17 cellular contexts compared by ENCODE assay signal in genomic region chr17:28889996-28890395, GRCh38. TPM values are rescaled to one million over a fixed set of nuclear protein-coding genes. Genes with fewer than 3 reads are reported as not detected.
A peak's percentile ranks its signal among the peaks of the same experiment; 100 is the strongest.
DNase-seq lines count a peak whose midpoint lies in the region; ATAC-seq and TF ChIP-seq lines count a peak whose summit lies in the region.
"Had no signal": no experiment of that assay in that cellular context is flagged by ENCODE, and none has a peak within 500 bp of the region (broad histone marks: within the 10 kb centered on the region; RNA-seq: fewer than 3 reads in every experiment).

No MANE protein-coding gene starts in this region.

- H3K4me3 ChIP-seq in OCI-LY3 (ENCODE audit: low read length) (no peak overlapping the region), testis (no peak overlapping the region)
- H3K4me3 ChIP-seq: breast epithelium, skin epidermis had no signal

- 68 to 84% methylated on average over 5 of the region's 5 CpGs for WGBS in testis, 2 donors

- peaks cover 77% of the 10 kb centered on the region for H3K4me1 ChIP-seq in OCI-LY3 (ENCODE audit: low read length)
- H3K4me1 ChIP-seq in testis = no peaks in the 10 kb centered on the region

- peaks cover 13% of the 10 kb centered on the region for H3K79me2 ChIP-seq in OCI-LY3 (ENCODE audit: low read length)

- peaks cover 4% of the 10 kb centered on the region for H3K36me3 Mint-ChIP-seq in chondrocyte (ENCODE audit: low read depth)
- peaks cover 58% of the 10 kb centered on the region for H3K36me3 Mint-ChIP-seq in stimulated activated effector memory CD8-positive, alpha-beta T cell treated with anti-CD3 and anti-CD28 coated beads, Interleukin-12 subunit alpha, Interleukin-12 subunit beta, amount 100 ng/mL, for 72 hours

- H3K9ac ChIP-seq in OCI-LY3 (ENCODE audit: low read length) = no peak overlapping the region

- no peak for DNase-seq in Right ventricle myocardium superior
- DNase-seq in Right ventricle myocardium inferior (ENCODE audit: missing footprints) = no peak
- DNase-seq in chondrocyte (ENCODE audit: low spot score) = no peak
- no peak for DNase-seq in stimulated activated effector memory CD8-positive, alpha-beta T cell treated with anti-CD3 and anti-CD28 coated beads, Interleukin-12 subunit alpha, Interleukin-12 subunit beta, amount 100 ng/mL, for 72 hours (ENCODE audit: low spot score in 2 of 2)
- DNase-seq in testis = no peak
- no peak for DNase-seq in stimulated activated CD4-positive, alpha-beta T cell treated with anti-CD3 and anti-CD28 coated beads, Interleukin-1b, Interleukin-23, amount 100 ng/mL, for 48 hours
- DNase-seq in DMS79 (lab: John Stamatoyannopoulos, UW) = no peak
- DNase-seq: activated CD4-positive, alpha-beta T cell treated with anti-CD3 and anti-CD28 coated beads for 48 hours; activated gamma-delta T cell treated with Interleukin-2 at 50 U/mL for 16 hours; effector CD4-positive, alpha-beta T cell; mesendoderm; NCI-H1417 treated with DMSO at 0.1 percent for 48 hours; NCI-H345; substantia nigra had no signal

- ATAC-seq in Right ventricle myocardium superior (ENCODE audit: poor library complexity) = peak; percentile 15
- no peak for ATAC-seq in Right ventricle myocardium inferior
- ATAC-seq in stimulated activated effector memory CD8-positive, alpha-beta T cell treated with anti-CD3 and anti-CD28 coated beads, Interleukin-12 subunit alpha, Interleukin-12 subunit beta, amount 100 ng/mL, for 72 hours = no peak

- TF ChIP-seq CTCF in OCI-LY3 (IDR thresholded peaks at IDR 0.05; ENCODE audit: low read depth, low read length) = no peak
- no peak for TF ChIP-seq CTCF in chondrocyte (IDR thresholded peaks at IDR 0.05)
- TF ChIP-seq CTCF in testis (IDR thresholded peaks at IDR 0.05) = no peak

- H3K9me3 Mint-ChIP-seq in chondrocyte (ENCODE audit: low read depth) = no peaks in the 10 kb centered on the region
- no peaks in the 10 kb centered on the region for H3K9me3 Mint-ChIP-seq in stimulated activated effector memory CD8-positive, alpha-beta T cell treated with anti-CD3 and anti-CD28 coated beads, Interleukin-12 subunit alpha, Interleukin-12 subunit beta, amount 100 ng/mL, for 72 hours

- peak overlapping the region; percentile 86 for H3K27ac Mint-ChIP-seq in chondrocyte (ENCODE audit: unreplicated experiment)
- H3K27ac Mint-ChIP-seq in stimulated activated effector memory CD8-positive, alpha-beta T cell treated with anti-CD3 and anti-CD28 coated beads, Interleukin-12 subunit alpha, Interleukin-12 subunit beta, amount 100 ng/mL, for 72 hours = peak overlapping the region; percentile 100

- no peak overlapping the region for H3K4me2 ChIP-seq in OCI-LY3 (ENCODE audit: low read length)

- H3K4me3 Mint-ChIP-seq in chondrocyte (ENCODE audit: unreplicated experiment) = no peak overlapping the region
- H3K4me3 Mint-ChIP-seq in stimulated activated effector memory CD8-positive, alpha-beta T cell treated with anti-CD3 and anti-CD28 coated beads, Interleukin-12 subunit alpha, Interleukin-12 subunit beta, amount 100 ng/mL, for 72 hours = no peak overlapping the region

- H3K36me3 ChIP-seq in OCI-LY3 (replicated peaks; ENCODE audit: low read depth, low read length) (peaks cover 11% of the 10 kb centered on the region), testis (ENCODE audit: low read depth, missing control alignments) (no peaks in the 10 kb centered on the region)
- H3K36me3 ChIP-seq: breast epithelium had no signal

- H4K20me1 ChIP-seq in OCI-LY3 (ENCODE audit: insufficient read depth, low read length) = no peaks in the 10 kb centered on the region

- H3K27me3 ChIP-seq in OCI-LY3 (ENCODE audit: low read depth, low read length) (no peaks in the 10 kb centered on the region), testis (no peaks in the 10 kb centered on the region)
- H3K27me3 ChIP-seq: breast epithelium had no signal

- peaks cover 41% of the 10 kb centered on the region for H3K4me1 Mint-ChIP-seq in chondrocyte (ENCODE audit: low read depth)
- H3K4me1 Mint-ChIP-seq in stimulated activated effector memory CD8-positive, alpha-beta T cell treated with anti-CD3 and anti-CD28 coated beads, Interleukin-12 subunit alpha, Interleukin-12 subunit beta, amount 100 ng/mL, for 72 hours = peaks cover 39% of the 10 kb centered on the region

- H3K9me3 ChIP-seq in OCI-LY3 (ENCODE audit: insufficient read depth, low read length) (no peaks in the 10 kb centered on the region), testis (no peaks in the 10 kb centered on the region)
- H3K9me3 ChIP-seq: breast epithelium had no signal

- H2AFZ ChIP-seq in OCI-LY3 (ENCODE audit: low read depth, low read length) = no peak overlapping the region

- H3K27ac ChIP-seq in OCI-LY3 (ENCODE audit: low read length) = peak overlapping the region; percentile 2; the same call in 1 of the 2 replicates
- H3K27ac ChIP-seq in testis = no peak overlapping the region
- H3K27ac ChIP-seq: breast epithelium had no signal

- no peak for TF ChIP-seq POLR2A in testis (IDR thresholded peaks at IDR 0.05)

- no peaks in the 10 kb centered on the region for H3K27me3 Mint-ChIP-seq in chondrocyte (ENCODE audit: low read depth)

- intact Hi-C loops in Right ventricle myocardium superior (cut with DNase I) (no loop called here), Right ventricle myocardium inferior (cut with DNase I) (no loop called here), testis (cut with DNase I; ENCODE audit: low total_unique reads) (no loop called here)

RNA-seq across cellular contexts. Expression of gene FLOT2, which starts 7.5 kb away (rescaled TPM):
- total RNA-seq in Right ventricle myocardium superior = 101 TPM
- 118 TPM for total RNA-seq in Right ventricle myocardium inferior
- total RNA-seq in chondrocyte = 46.6 to 74.1 TPM (median 65.8 TPM) in 3 replicates
- 10 to 100 TPM; 20.9 to 31.3 TPM for total RNA-seq in testis
- polyA plus RNA-seq in testis (ENCODE audit: insufficient read depth, low read depth, low replicate concordance) = 33.2 TPM

RNA-seq across cellular contexts. Expression of gene DHRS13, which starts 12.9 kb away (rescaled TPM):
- 2.9 TPM for total RNA-seq in Right ventricle myocardium superior
- total RNA-seq in Right ventricle myocardium inferior = 3.0 TPM
- total RNA-seq in chondrocyte = 4.4 to 6.0 TPM (median 5.8 TPM) in 3 replicates
- total RNA-seq in testis = 10 to 100 TPM; 14.9 to 18.6 TPM
- polyA plus RNA-seq in testis (ENCODE audit: insufficient read depth, low read depth, low replicate concordance) = 8.7 TPM

RNA-seq across cellular contexts. Expression of gene ERAL1, which starts 35.2 kb away (rescaled TPM):
- total RNA-seq in Right ventricle myocardium superior = 36.4 TPM
- total RNA-seq in Right ventricle myocardium inferior = 37.2 TPM
- total RNA-seq in chondrocyte = 31.2 to 40.5 TPM (median 31.8 TPM) in 3 replicates
- 10 to 100 TPM; 61.1 to 75.2 TPM for total RNA-seq in testis
- 54.8 TPM for polyA plus RNA-seq in testis (ENCODE audit: insufficient read depth, low read depth, low replicate concordance)

RNA-seq across cellular contexts. Expression of gene FAM222B, which starts 47.4 kb away (rescaled TPM):
- total RNA-seq in Right ventricle myocardium superior = 15.6 TPM
- total RNA-seq in Right ventricle myocardium inferior = 16.9 TPM
- total RNA-seq in chondrocyte = 18.5 to 22.7 TPM (median 21.0 TPM) in 3 replicates
- 10 to 100 TPM; 69.6 to 74.5 TPM for total RNA-seq in testis
- polyA plus RNA-seq in testis (ENCODE audit: insufficient read depth, low read depth, low replicate concordance) = 84.5 TPM
